15 cellular contexts compared by ENCODE assay signal in genomic region chr9:16442622-16443021, GRCh38.
DNase-seq lines count a peak whose midpoint lies in the region; ATAC-seq, FAIRE-seq and TF ChIP-seq lines count a peak whose summit lies in the region.
"Had no signal": no experiment of that assay in that cellular context is flagged by ENCODE, and none has a peak within 500 bp of the region (broad histone marks: within the 10 kb centered on the region; RNA-seq: fewer than 3 reads in every experiment).

No MANE protein-coding gene starts in this region.

- H3K4me3 Mint-ChIP-seq in MCF 10A (ENCODE audit: unreplicated experiment) = no peak overlapping the region
- H3K4me3 Mint-ChIP-seq: activated T-helper 17 cell treated with anti-CD3 and anti-CD28 coated beads, Interleukin-2, amount 50 U/mL, for 72 hours had no signal

- no peaks in the 10 kb centered on the region for H3K27me3 Mint-ChIP-seq in MCF 10A (ENCODE audit: insufficient read depth, unreplicated experiment)
- H3K27me3 Mint-ChIP-seq: activated T-helper 17 cell treated with anti-CD3 and anti-CD28 coated beads, Interleukin-2, amount 50 U/mL, for 72 hours had no signal

- TF ChIP-seq POLR2A in breast epithelium (IDR thresholded peaks at IDR 0.05) = no peak

- POLR2A ChIA-PET in MCF 10A (lab: Yijun Ruan, JAX) = interaction anchor here (0.7 to 1.4 kb wide), 3 partner anchors 33 to 107 kb away, joined by 3 read pairs; no protein-coding TSS in a partner anchor

- intact Hi-C loops in MCF 10A (cut with micrococcal nuclease) = no loop called here
- intact Hi-C loops in breast epithelium (cut with DNase I; ENCODE audit: low total_unique reads) = no loop called here
- intact Hi-C loops in kidney (cut with DNase I) = no loop called here

- CTCF ChIA-PET in MCF 10A (lab: Yijun Ruan, JAX) = interaction anchor here (0.5 to 0.7 kb wide), 4 partner anchors 33 to 498 kb away, joined by 3 to 5 read pairs (median 3); no protein-coding TSS in a partner anchor

- peak overlapping the region; percentile 30 for H3K27ac Mint-ChIP-seq in MCF 10A (ENCODE audit: low read depth, unreplicated experiment)
- H3K27ac Mint-ChIP-seq: activated T-helper 17 cell treated with anti-CD3 and anti-CD28 coated beads, Interleukin-2, amount 50 U/mL, for 72 hours had no signal

- H3K9me3 Mint-ChIP-seq in MCF 10A (ENCODE audit: unreplicated experiment) = no peaks in the 10 kb centered on the region

- H3K27me3 ChIP-seq in breast epithelium = no peaks in the 10 kb centered on the region
- no peaks in the 10 kb centered on the region for H3K27me3 ChIP-seq in bronchial epithelial cell (ENCODE audit: control insufficient read depth, insufficient read depth, low read length)
- H3K27me3 ChIP-seq: gastrocnemius medialis, right atrium auricular region, testis had no signal

- peak; percentile 83 for DNase-seq in MCF 10A (ENCODE audit: unreplicated experiment)
- no peak for DNase-seq in breast epithelium (ENCODE audit: low spot score in 2 of 2)
- peak; percentile 63 for DNase-seq in bronchial epithelial cell (ENCODE audit: low read depth)
- peak; percentile 80 for DNase-seq in kidney
- peak; percentile 22 for DNase-seq in urothelium cell line (ENCODE audit: low spot score)
- no peak for DNase-seq in SHP77 (lab: John Stamatoyannopoulos, UW)
- no peak for DNase-seq in NCI-H82 (lab: John Stamatoyannopoulos, UW)
- DNase-seq: 8988T; activated CD4-positive, CD25-positive, alpha-beta regulatory T cell; cerebellar nuclear complex; testis had no signal

- H3K27ac ChIP-seq in breast epithelium (no peak overlapping the region), kidney (ENCODE audit: low read depth in 2 of 2, low read length in 2 of 2) (no peak overlapping the region)
- H3K27ac ChIP-seq: gastrocnemius medialis, right atrium auricular region, testis had no signal

- peaks cover 21% of the 10 kb centered on the region for H3K4me1 Mint-ChIP-seq in MCF 10A (ENCODE audit: insufficient read depth, unreplicated experiment)
- H3K4me1 Mint-ChIP-seq: activated T-helper 17 cell treated with anti-CD3 and anti-CD28 coated beads, Interleukin-2, amount 50 U/mL, for 72 hours had no signal

- FAIRE-seq in bronchial epithelial cell (lab: Jason Lieb, UNC) (no peak), kidney (lab: Jason Lieb, UNC) (no peak), urothelium cell line (lab: Jason Lieb, UNC) (no peak)

- H3K4me1 ChIP-seq in breast epithelium (no peaks in the 10 kb centered on the region), kidney (ENCODE audit: control insufficient read depth in 1 of 2, insufficient read depth in 1 of 2, low read depth in 1 of 2, low read length in 2 of 2) (no peaks in the 10 kb centered on the region)
- H3K4me1 ChIP-seq: right atrium auricular region, testis had no signal

- H3K36me3 Mint-ChIP-seq in MCF 10A (ENCODE audit: insufficient read depth, unreplicated experiment) = no peaks in the 10 kb centered on the region

- no peak for ATAC-seq in GM21360 (IDR thresholded peaks at IDR 0.05; ENCODE audit: unreplicated experiment)
- ATAC-seq: activated T-helper 17 cell treated with anti-CD3 and anti-CD28 coated beads, Interleukin-2, amount 50 U/mL, for 72 hours had no signal

- TF ChIP-seq CTCF in MCF 10A (IDR thresholded peaks at IDR 0.05; ENCODE audit: unreplicated experiment) (no peak), breast epithelium (IDR thresholded peaks at IDR 0.05) (no peak), bronchial epithelial cell (IDR thresholded peaks at IDR 0.05; ENCODE audit: insufficient read depth, low read length, severe bottlenecking) (no peak), kidney (IDR thresholded peaks at IDR 0.05; ENCODE audit: borderline replicate concordance, extremely low read depth, insufficient read depth) (no peak)

- no peaks in the 10 kb centered on the region for H3K36me3 ChIP-seq in breast epithelium
- H3K36me3 ChIP-seq in bronchial epithelial cell (ENCODE audit: control insufficient read depth, insufficient read depth, low read length) = no peaks in the 10 kb centered on the region
- H3K36me3 ChIP-seq in kidney (ENCODE audit: control insufficient read depth in 1 of 2, insufficient read depth in 2 of 2, low read length in 2 of 2) = no peaks in the 10 kb centered on the region
- H3K36me3 ChIP-seq: gastrocnemius medialis, right atrium auricular region had no signal

- H3K4me3 ChIP-seq in breast epithelium (no peak overlapping the region), bronchial epithelial cell (ENCODE audit: low read depth, low read length) (no peak overlapping the region), kidney (ENCODE audit: low read length in 2 of 2) (no peak overlapping the region)
- H3K4me3 ChIP-seq: gastrocnemius medialis, right atrium auricular region, testis had no signal

- BruUV-seq in MCF 10A (replicated peaks; lab: Mats Ljungman, UMichigan) = no TSS peak

- H3K9me3 ChIP-seq in breast epithelium (no peaks in the 10 kb centered on the region), kidney (ENCODE audit: control insufficient read depth in 1 of 2, low read length in 2 of 2) (no peaks in the 10 kb centered on the region)
- H3K9me3 ChIP-seq: gastrocnemius medialis, right atrium auricular region, testis had no signal

- H3K9ac ChIP-seq in kidney (ENCODE audit: low read length in 2 of 2) = no peak overlapping the region

Comparison
In these comparisons a context has a peak if more than half of its experiments do, and no peak if none do; other contexts are left out.
1. DNase-seq: peak in MCF 10A (single experiment), bronchial epithelial cell (single experiment), kidney (single experiment) and urothelium cell line (single experiment); none in breast epithelium (0 of 2), SHP77 (0 of 2) and NCI-H82 (single experiment).